8 cellular contexts compared by ENCODE assay signal in genomic region chrX:22063284-22063683, GRCh38. TPM values are rescaled to one million over a fixed set of nuclear protein-coding genes. Genes with fewer than 3 reads are reported as not detected.
A peak's percentile ranks its signal among the peaks of the same experiment; 100 is the strongest.
DNase-seq lines count a peak whose midpoint lies in the region; ATAC-seq and TF ChIP-seq lines count a peak whose summit lies in the region.

No MANE protein-coding gene starts in this region.

- peak; percentile 74 for DNase-seq in GM12864 (ENCODE audit: low read depth)
- DNase-seq in HT-29 (ENCODE audit: low spot score): peak; percentile 11
- DNase-seq in chondrocyte (ENCODE audit: low spot score): no peak
- DNase-seq in superior temporal gyrus (ENCODE audit: extremely low spot score): no peak
- DNase-seq in NCI-H187 treated with DMSO at 0.1 percent for 48 hours (lab: John Stamatoyannopoulos, UW): no peak
- no peak for DNase-seq in mesothelial cell of epicardium (ENCODE audit: low spot score in 2 of 2, unreplicated experiment in 2 of 2)
- no peak for DNase-seq in H4 (ENCODE audit: low spot score)

- no peak overlapping the region for H3K4me3 Mint-ChIP-seq in chondrocyte (ENCODE audit: unreplicated experiment)
- H3K4me3 Mint-ChIP-seq in mesothelial cell of epicardium: no peak overlapping the region

- H3K27ac Mint-ChIP-seq in chondrocyte (ENCODE audit: unreplicated experiment): peak overlapping the region; percentile 32
- no peak overlapping the region for H3K27ac Mint-ChIP-seq in mesothelial cell of epicardium

- H3K36me3 Mint-ChIP-seq in chondrocyte (ENCODE audit: low read depth) (no peaks in the 10 kb centered on the region), mesothelial cell of epicardium (no peaks in the 10 kb centered on the region)

- no peak for TF ChIP-seq CTCF in GM12864 (IDR thresholded peaks at IDR 0.05; ENCODE audit: low read depth, low read length, missing control alignments)
- TF ChIP-seq CTCF in chondrocyte (IDR thresholded peaks at IDR 0.05): no peak
- no peak for TF ChIP-seq CTCF in mesothelial cell of epicardium (IDR thresholded peaks at IDR 0.05; ENCODE audit: unreplicated experiment)

- peaks cover 18% of the 10 kb centered on the region for H3K4me1 Mint-ChIP-seq in chondrocyte (ENCODE audit: low read depth)
- peaks cover 10% of the 10 kb centered on the region for H3K4me1 Mint-ChIP-seq in mesothelial cell of epicardium

- peak; percentile 88 for ATAC-seq in GM21423 (IDR thresholded peaks at IDR 0.05; ENCODE audit: unreplicated experiment)

- no peak overlapping the region for H3K4me3 ChIP-seq in GM12864 (ENCODE audit: low read depth, low read length)

- no peaks in the 10 kb centered on the region for H3K27me3 Mint-ChIP-seq in chondrocyte (ENCODE audit: low read depth)
- no peaks in the 10 kb centered on the region for H3K27me3 Mint-ChIP-seq in mesothelial cell of epicardium (ENCODE audit: low read depth)

- H3K9me3 Mint-ChIP-seq in chondrocyte (ENCODE audit: low read depth): no peaks in the 10 kb centered on the region
- H3K9me3 Mint-ChIP-seq in mesothelial cell of epicardium: peaks cover 8% of the 10 kb centered on the region

RNA-seq across cellular contexts. Expression of gene PHEX, which starts 31.2 kb away (rescaled TPM):
- total RNA-seq in HT-29 (2014; rRNA removed; shearing (Covaris generic)): 0.10 and 0.18 TPM in 2 replicates
- total RNA-seq in chondrocyte (0.97 to 1.2 TPM (median 1.1 TPM) in 3 replicates), mesothelial cell of epicardium (0.70 to 1.2 TPM (median 0.96 TPM) in 3 replicates)
- total RNA-seq in H4 (2014; rRNA removed; shearing (Covaris generic)): 0.85 and 1.3 TPM in 2 replicates

Comparison
In these comparisons a context has a peak if more than half of its experiments do, and no peak if none do; other contexts are left out.
1. DNase-seq: peak in GM12864 (single experiment) and HT-29 (single experiment); none in chondrocyte (single experiment), superior temporal gyrus (single experiment), NCI-H187 treated with DMSO at 0.1 percent for 48 hours (single experiment), mesothelial cell of epicardium (0 of 2) and H4 (single experiment).